Comparison of ENCODE assay signal across 9 cellular contexts in genomic region chr1:11116318-11116717, GRCh38.
"Had no signal": no experiment of that assay in that cellular context is flagged by ENCODE, and none has a peak within 500 bp of the region (broad histone marks: within the 10 kb centered on the region; RNA-seq: fewer than 3 reads in every experiment).

No MANE protein-coding gene starts in this region.

- H2AFZ ChIP-seq: GM23338 had no signal

- H3K4me2 ChIP-seq: GM23338 had no signal

- H3K9me3 Mint-ChIP-seq: GM23338, H9, HFFc6, IgD-negative memory B cell had no signal

- FAIRE-seq: H1, H54, HTR-8/SVneo had no signal

- H3K27me3 Mint-ChIP-seq: IgD-negative memory B cell had no signal

- DNase-seq: H9, HCEC 1CT, HFFc6, KG1 had no signal

- H3K4me1 Mint-ChIP-seq: GM23338, H9, IgD-negative memory B cell had no signal

- H3K27ac Mint-ChIP-seq: GM23338, H9, HFFc6, IgD-negative memory B cell had no signal

- H3K4me3 Mint-ChIP-seq: GM23338, H9, HFFc6, IgD-negative memory B cell had no signal

- ATAC-seq: GM23338 had no signal

- H3K4me3 ChIP-seq: GM23338 had no signal
